ENCODE assay signal across 10 cellular contexts in the genomic region with DNA sequence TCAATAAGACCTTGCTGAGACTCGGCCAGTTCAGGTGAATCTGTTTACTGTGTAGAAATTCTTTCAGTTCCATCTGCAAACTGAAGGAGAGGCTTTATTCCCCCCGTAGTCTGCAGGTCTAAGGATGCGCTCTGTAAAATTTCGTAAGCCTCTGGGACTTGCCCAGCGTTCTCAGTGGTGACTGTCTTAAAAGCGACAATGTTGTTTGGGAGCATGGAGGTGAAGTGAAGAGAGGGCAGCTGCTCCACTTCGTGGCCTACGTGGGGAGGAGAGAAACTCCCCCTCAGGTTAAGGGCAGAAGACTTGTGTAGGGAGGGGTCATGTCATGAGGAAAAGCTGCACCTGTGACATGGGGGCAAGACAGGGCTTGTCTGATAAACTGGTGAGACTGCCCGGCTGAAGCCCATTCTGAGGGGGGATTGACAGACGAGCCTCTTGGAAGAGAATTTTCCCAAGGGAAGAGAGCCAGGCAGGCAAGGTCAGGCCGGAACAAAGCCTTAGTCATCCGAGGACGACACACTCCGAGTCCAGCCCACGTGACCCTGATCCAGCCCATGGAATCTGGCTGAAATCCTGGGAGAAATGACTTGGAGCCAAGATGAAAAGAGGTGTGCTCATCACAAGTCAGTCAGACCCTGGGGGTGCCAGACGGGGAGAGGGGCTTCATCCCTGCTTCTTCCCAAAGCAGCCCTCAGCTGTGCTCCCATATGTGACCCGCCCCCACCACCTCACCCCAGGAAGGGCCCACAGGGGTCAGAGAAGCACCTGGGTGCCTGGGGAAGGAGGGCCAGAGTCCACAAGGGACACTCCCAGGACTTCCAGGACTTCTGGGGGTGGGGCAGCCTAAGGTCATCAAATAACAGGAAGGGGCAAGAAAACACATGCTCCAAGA.
DNase-seq lines count a peak whose midpoint lies in the region; ATAC-seq and TF ChIP-seq lines count a peak whose summit lies in the region.
"Had no signal": no experiment of that assay in that cellular context is flagged by ENCODE, and none has a peak within 500 bp of the region (broad histone marks: within the 10 kb centered on the region; RNA-seq: fewer than 3 reads in every experiment).

No MANE protein-coding gene starts in this region.

- H3K9me3 Mint-ChIP-seq in chondrocyte (ENCODE audit: low read depth): peaks cover 3% of the 10 kb centered on the region

- no peak overlapping the region for H3K4me3 Mint-ChIP-seq in chondrocyte (ENCODE audit: unreplicated experiment)
- H3K4me3 Mint-ChIP-seq: activated B cell treated with CpG ODN at 0.5 μM for 24 hours had no signal

- H3K4me3 ChIP-seq in upper lobe of left lung: no peak overlapping the region

- TF ChIP-seq POLR2A in upper lobe of left lung (IDR thresholded peaks at IDR 0.05): no peak

- no peaks in the 10 kb centered on the region for H3K4me1 ChIP-seq in upper lobe of left lung

- no peaks in the 10 kb centered on the region for H3K27me3 Mint-ChIP-seq in chondrocyte (ENCODE audit: low read depth)

- H3K4me1 Mint-ChIP-seq in chondrocyte (ENCODE audit: low read depth): peaks cover 34% of the 10 kb centered on the region
- H3K4me1 Mint-ChIP-seq: activated B cell treated with CpG ODN at 0.5 μM for 24 hours had no signal

- H3K36me3 Mint-ChIP-seq in chondrocyte (ENCODE audit: low read depth): no peaks in the 10 kb centered on the region

- WGBS in upper lobe of left lung, 2 donors: 70 to 82% methylated on average over 17 of the region's 17 CpGs

- no peaks in the 10 kb centered on the region for H3K36me3 ChIP-seq in upper lobe of left lung

- H3K27ac Mint-ChIP-seq in chondrocyte (ENCODE audit: unreplicated experiment): peak overlapping the region; percentile 87
- H3K27ac Mint-ChIP-seq: activated B cell treated with CpG ODN at 0.5 μM for 24 hours had no signal

- TF ChIP-seq EP300 in upper lobe of left lung (IDR thresholded peaks at IDR 0.05): no peak

- H3K9me3 ChIP-seq in upper lobe of left lung: no peaks in the 10 kb centered on the region

- no peaks in the 10 kb centered on the region for H3K27me3 ChIP-seq in upper lobe of left lung

- TF ChIP-seq CTCF in chondrocyte (IDR thresholded peaks at IDR 0.05) (no peak), upper lobe of left lung (IDR thresholded peaks at IDR 0.05) (no peak)

- DNase-seq in NCI-H2171 (lab: John Stamatoyannopoulos, UW): peak; percentile 22
- no peak for DNase-seq in chondrocyte (ENCODE audit: low spot score)
- DNase-seq in kidney tubule cell (ENCODE audit: low spot score): peak; percentile 56
- no peak for DNase-seq in upper lobe of left lung
- no peak for DNase-seq in activated T-cell treated with anti-CD3 and anti-CD28 coated beads, Interleukin-2, amount 50 U/mL, for 1 hour
- DNase-seq in ecto neural progenitor cell (ENCODE audit: low spot score): no peak
- DNase-seq in DMS53 treated with DMSO at 0.1 percent for 48 hours (lab: John Stamatoyannopoulos, UW; ENCODE audit: unreplicated experiment): no peak
- DNase-seq: activated B cell treated with CpG ODN at 0.5 μM for 24 hours; stimulated activated CD4-positive, alpha-beta T cell treated with anti-CD3 and anti-CD28 coated beads, Interleukin-4, amount 100 ng/mL, for 4 hours had no signal

- ATAC-seq in upper lobe of left lung (ENCODE audit: low FRiP score in 2 of 2) (peak; percentile 31 to 64), GM21360 (IDR thresholded peaks at IDR 0.05; ENCODE audit: unreplicated experiment) (no peak)

- H3K27ac ChIP-seq in upper lobe of left lung: no peak overlapping the region

Comparison
In these comparisons a context has a peak if more than half of its experiments do, and no peak if none do; other contexts are left out.
1. DNase-seq: peak in NCI-H2171 (single experiment) and kidney tubule cell (single experiment); none in chondrocyte (single experiment), upper lobe of left lung (0 of 2), activated T-cell treated with anti-CD3 and anti-CD28 coated beads, Interleukin-2, amount 50 U/mL, for 1 hour (single experiment), ecto neural progenitor cell (single experiment) and DMS53 treated with DMSO at 0.1 percent for 48 hours (single experiment).